ENCODE assay signal across 15 cellular contexts in genomic region chr6:115643762-115644161, GRCh38.
DNase-seq lines count a peak whose midpoint lies in the region; FAIRE-seq and TF ChIP-seq lines count a peak whose summit lies in the region.
"Had no signal": no experiment of that assay in that cellular context is flagged by ENCODE, and none has a peak within 500 bp of the region (broad histone marks: within the 10 kb centered on the region; RNA-seq: fewer than 3 reads in every experiment).

No MANE protein-coding gene starts in this region.

- no peak for FAIRE-seq in H54 (lab: Jason Lieb, UNC)
- FAIRE-seq: endothelial cell of umbilical vein had no signal

- intact Hi-C loops in mammary epithelial cell (cut with micrococcal nuclease): no loop called here

- H3K27me3 Mint-ChIP-seq in neural progenitor cell (ENCODE audit: insufficient read depth, low read depth): peaks cover 4% of the 10 kb centered on the region
- H3K27me3 Mint-ChIP-seq in CD8-positive, alpha-beta memory T cell: no peaks in the 10 kb centered on the region

- no peaks in the 10 kb centered on the region for H3K27me3 ChIP-seq in mammary epithelial cell (ENCODE audit: insufficient read depth, low read length)
- H3K27me3 ChIP-seq in neural progenitor cell: no peaks in the 10 kb centered on the region
- no peaks in the 10 kb centered on the region for H3K27me3 ChIP-seq in CD8-positive, alpha-beta memory T cell (ENCODE audit: insufficient read depth, low read length, poor library complexity, severe bottlenecking)
- H3K27me3 ChIP-seq: sigmoid colon had no signal

- H3K9ac ChIP-seq in mammary epithelial cell (ENCODE audit: insufficient read depth, low read length) (no peak overlapping the region), neural progenitor cell (no peak overlapping the region)
- H3K9ac ChIP-seq: KMS-11 had no signal

- H3K4me1 Mint-ChIP-seq in neural progenitor cell: peaks cover 5% of the 10 kb centered on the region
- H3K4me1 Mint-ChIP-seq in CD8-positive, alpha-beta memory T cell: no peaks in the 10 kb centered on the region

- TF ChIP-seq CTCF in LNCAP (IDR thresholded peaks at IDR 0.05): 0 out of 2 replicates have a peak, but pooled peaks have one; percentile 8
- peak in 1 of 2 donors; percentile 21 for TF ChIP-seq CTCF in mammary epithelial cell (conservative IDR thresholded peaks at IDR 0.05 in 1 of 2, IDR thresholded peaks at IDR 0.05 in 1 of 2; ENCODE audit: extremely low read depth in 1 of 2, insufficient read depth in 1 of 2, low read depth in 1 of 2, low read length in 2 of 2)
- no peak for TF ChIP-seq CTCF in neural progenitor cell (IDR thresholded peaks at IDR 0.05)

- H3K36me3 ChIP-seq in mammary epithelial cell (ENCODE audit: insufficient read depth, low read length) (no peaks in the 10 kb centered on the region), neural progenitor cell (no peaks in the 10 kb centered on the region)
- no peaks in the 10 kb centered on the region for H3K36me3 ChIP-seq in CD8-positive, alpha-beta memory T cell (ENCODE audit: insufficient read depth, low read length)
- H3K36me3 ChIP-seq: sigmoid colon, thoracic aorta had no signal

- H3K4me2 ChIP-seq in mammary epithelial cell (ENCODE audit: insufficient read depth, low read depth, low read length): no peak overlapping the region
- no peak overlapping the region for H3K4me2 ChIP-seq in neural progenitor cell
- H3K4me2 ChIP-seq: KMS-11 had no signal

- no peak overlapping the region for H3K4me3 Mint-ChIP-seq in neural progenitor cell
- H3K4me3 Mint-ChIP-seq in CD8-positive, alpha-beta memory T cell: no peak overlapping the region

- TF ChIP-seq POLR2A in H54 (IDR thresholded peaks at IDR 0.05; ENCODE audit: low read depth, low read length): no peak

- H3K4me1 ChIP-seq in mammary epithelial cell (ENCODE audit: insufficient read depth, low read length): no peaks in the 10 kb centered on the region
- H3K4me1 ChIP-seq in neural progenitor cell: no peaks in the 10 kb centered on the region
- H3K4me1 ChIP-seq in CD8-positive, alpha-beta memory T cell (ENCODE audit: insufficient read depth, low read length): no peaks in the 10 kb centered on the region
- H3K4me1 ChIP-seq: sigmoid colon had no signal

- no peaks in the 10 kb centered on the region for H3F3A ChIP-seq in neural progenitor cell (ENCODE audit: low read depth)

- in situ Hi-C loops in mammary epithelial cell (cut with MboI; ENCODE audit: low sequenced_read_pairs in 2 of 2): no loop called here

- H3K79me2 ChIP-seq in mammary epithelial cell (ENCODE audit: insufficient read depth, low read length) (no peaks in the 10 kb centered on the region), neural progenitor cell (ENCODE audit: low read depth) (no peaks in the 10 kb centered on the region)

- no peaks in the 10 kb centered on the region for H3K9me3 Mint-ChIP-seq in neural progenitor cell
- H3K9me3 Mint-ChIP-seq in CD8-positive, alpha-beta memory T cell: peaks cover 2 to 15% (median 8%) of the 10 kb centered on the region in 5 donors

- no peak overlapping the region for H3K4me3 ChIP-seq in mammary epithelial cell (replicated peaks in 1 of 3; ENCODE audit: insufficient read depth in 1 of 3, low read depth in 2 of 3, low read length in 3 of 3)
- H3K4me3 ChIP-seq in neural progenitor cell: no peak overlapping the region
- H3K4me3 ChIP-seq in CD8-positive, alpha-beta memory T cell (ENCODE audit: low read length): no peak overlapping the region
- H3K4me3 ChIP-seq: mucosa of descending colon, sigmoid colon, thoracic aorta had no signal

- DNase-seq in Daoy (ENCODE audit: low read depth) (peak; percentile 17), mammary epithelial cell (peak; percentile 33), neural progenitor cell (ENCODE audit: low spot score) (no peak), NCI-H748 treated with DMSO at 0.1 percent for 48 hours (lab: John Stamatoyannopoulos, UW) (no peak), iPS-NIHi11 (ENCODE audit: low spot score) (no peak), H54 (ENCODE audit: insufficient read length, low spot score) (no peak)
- no peak for DNase-seq in CD8-positive, alpha-beta memory T cell
- DNase-seq: activated CD8-positive, alpha-beta memory T cell treated with anti-CD3 and anti-CD28 coated beads, Interleukin-2, amount 50 U/mL, for 48 hours; DMS79; mucosa of descending colon; sigmoid colon had no signal

- H2AFZ ChIP-seq in mammary epithelial cell (ENCODE audit: low read depth, low read length) (no peak overlapping the region), neural progenitor cell (replicated peaks) (no peak overlapping the region)

- 4% methylated on average over 2 of the region's 2 CpGs for WGBS in mammary epithelial cell (ENCODE audit: low coverage, missing lambda C conversion rate)

- no peaks in the 10 kb centered on the region for H3K9me3 ChIP-seq in mammary epithelial cell (replicated peaks; ENCODE audit: insufficient read depth, low read length)
- H3K9me3 ChIP-seq in neural progenitor cell (ENCODE audit: low read depth): no peaks in the 10 kb centered on the region
- no peaks in the 10 kb centered on the region for H3K9me3 ChIP-seq in CD8-positive, alpha-beta memory T cell (ENCODE audit: low read length)
- H3K9me3 ChIP-seq: sigmoid colon, thoracic aorta had no signal

- dilution Hi-C loops in mammary epithelial cell (cut with HindIII; ENCODE audit: low sequenced_read_pairs): no loop called here

- POLR2A ChIA-PET in CD8-positive, alpha-beta memory T cell (lab: Charles Lee): no interaction called here

- H3K27ac ChIP-seq in mammary epithelial cell (ENCODE audit: insufficient read depth, low read depth, low read length): no peak overlapping the region
- H3K27ac ChIP-seq in neural progenitor cell: no peak overlapping the region
- no peak overlapping the region for H3K27ac ChIP-seq in CD8-positive, alpha-beta memory T cell (ENCODE audit: low read depth, low read length)
- H3K27ac ChIP-seq: KMS-11, sigmoid colon, thoracic aorta had no signal

- H4K20me1 ChIP-seq in mammary epithelial cell (ENCODE audit: insufficient read depth, low read length): no peaks in the 10 kb centered on the region
- no peaks in the 10 kb centered on the region for H4K20me1 ChIP-seq in neural progenitor cell (ENCODE audit: low read depth)

- CTCF ChIA-PET in mammary epithelial cell (lab: Charles Lee; ENCODE audit: low non-redundant PET): no interaction called here
- CTCF ChIA-PET in CD8-positive, alpha-beta memory T cell (lab: Charles Lee): no interaction called here

- H3K27ac Mint-ChIP-seq in neural progenitor cell: peak overlapping the region; percentile 74
- H3K27ac Mint-ChIP-seq in CD8-positive, alpha-beta memory T cell: no peak overlapping the region

- no TSS peak for BruUV-seq in mammary epithelial cell (replicated peaks; lab: Mats Ljungman, UMichigan)

- no peaks in the 10 kb centered on the region for H3K36me3 Mint-ChIP-seq in neural progenitor cell
- H3K36me3 Mint-ChIP-seq in CD8-positive, alpha-beta memory T cell: no peaks in the 10 kb centered on the region

Comparison
In these comparisons a context has a peak if more than half of its experiments do, and no peak if none do; other contexts are left out.
1. DNase-seq: peak in Daoy (single experiment) and mammary epithelial cell (single experiment); none in neural progenitor cell (single experiment), NCI-H748 treated with DMSO at 0.1 percent for 48 hours (single experiment), iPS-NIHi11 (single experiment), CD8-positive, alpha-beta memory T cell (0 of 5) and H54 (single experiment).